Comparison of ENCODE assay signal across 24 cellular contexts in genomic region chr2:1039549-1039948, GRCh38.
"Had no signal": no experiment of that assay in that cellular context is flagged by ENCODE, and none has a peak within 500 bp of the region (broad histone marks: within the 10 kb centered on the region; RNA-seq: fewer than 3 reads in every experiment).

No MANE protein-coding gene starts in this region.

- H3K4me1 ChIP-seq: esophagus squamous epithelium, gastrocnemius medialis, heart left ventricle, left lung had no signal

- H3K27me3 Mint-ChIP-seq: memory B cell had no signal

- H3K27ac Mint-ChIP-seq: memory B cell; naive thymus-derived CD4-positive, alpha-beta T cell had no signal

- H3K36me3 Mint-ChIP-seq: memory B cell had no signal

- H2AFZ ChIP-seq: hepatocyte had no signal

- H3K4me1 Mint-ChIP-seq: memory B cell had no signal

- DNase-seq: dermis blood vessel endothelial cell; dorsolateral prefrontal cortex; effector CD4-positive, alpha-beta T cell; effector memory CD4-positive, alpha-beta T cell; erythroblast; esophagus squamous epithelium; foreskin fibroblast; foreskin melanocyte; gastrocnemius medialis; heart left ventricle; hypothalamus; left cardiac atrium; left lung; left ventricle myocardium superior; mammary epithelial cell; mesendoderm; midbrain; naive thymus-derived CD4-positive, alpha-beta T cell had no signal

- H3K79me2 ChIP-seq: hepatocyte had no signal

- ATAC-seq: esophagus mucosa; gastrocnemius medialis; heart left ventricle; left cardiac atrium; left lung; left ventricle myocardium superior; naive thymus-derived CD4-positive, alpha-beta T cell had no signal

- H3K4me2 ChIP-seq: hepatocyte had no signal

- H3K9me3 ChIP-seq: esophagus squamous epithelium, gastrocnemius medialis had no signal

- H3K27ac ChIP-seq: coronary artery, dorsolateral prefrontal cortex, epithelial cell of prostate, esophagus squamous epithelium, gastrocnemius medialis, heart left ventricle, hepatocyte, left lung had no signal

- H3K4me3 Mint-ChIP-seq: memory B cell; naive thymus-derived CD4-positive, alpha-beta T cell had no signal

- H3K4me3 ChIP-seq: coronary artery, dorsolateral prefrontal cortex, esophagus squamous epithelium, gastrocnemius medialis, heart left ventricle, hepatocyte, left lung, lung had no signal

- H3K36me3 ChIP-seq: esophagus squamous epithelium, gastrocnemius medialis, heart left ventricle, left lung had no signal

- H3K27me3 ChIP-seq: gastrocnemius medialis, hepatocyte, left lung had no signal
